Comparison of ENCODE assay signal across 12 cellular contexts in genomic region chr3:28835751-28836150, GRCh38.
DNase-seq lines count a peak whose midpoint lies in the region; ATAC-seq lines count a peak whose summit lies in the region.
"Had no signal": no experiment of that assay in that cellular context is flagged by ENCODE, and none has a peak within 500 bp of the region (broad histone marks: within the 10 kb centered on the region; RNA-seq: fewer than 3 reads in every experiment).

No MANE protein-coding gene starts in this region.

- no peak overlapping the region for H3K27ac Mint-ChIP-seq in stimulated activated memory B cell treated with anti-CD40 and anti-IgM and Interleukin-4, amounts not matched to agents 10 μg/mL and 1 μg/mL and 100 μg/mL, for 72 hours
- no peak overlapping the region for H3K27ac Mint-ChIP-seq in activated T-helper 2 cell treated with anti-CD3 and anti-CD28 coated beads, Interferon-gamma antibody, Interleukin-2, Interleukin-4, amounts not matched to agents 10 μg/mL and 5 μg/mL and 100 μg/mL, durations not matched to agents 14 hours and 24 hours and 36 hours
- H3K27ac Mint-ChIP-seq: activated naive CD4-positive, alpha-beta T cell treated with anti-CD3 and anti-CD28 coated beads, Interleukin-2, amount 50 U/mL, for 24 hours had no signal

- intact Hi-C loops in activated T-helper 2 cell treated with anti-CD3 and anti-CD28 coated beads, Interferon-gamma antibody, Interleukin-2, Interleukin-4, amounts not matched to agents 10 μg/mL and 5 μg/mL and 100 μg/mL, durations not matched to agents 14 hours and 24 hours and 36 hours (cut with micrococcal nuclease) = no loop called here

- H3K4me1 Mint-ChIP-seq in stimulated activated memory B cell treated with anti-CD40 and anti-IgM and Interleukin-4, amounts not matched to agents 10 μg/mL and 1 μg/mL and 100 μg/mL, for 72 hours = no peaks in the 10 kb centered on the region
- H3K4me1 Mint-ChIP-seq in activated T-helper 2 cell treated with anti-CD3 and anti-CD28 coated beads, Interferon-gamma antibody, Interleukin-2, Interleukin-4, amounts not matched to agents 10 μg/mL and 5 μg/mL and 100 μg/mL, durations not matched to agents 14 hours and 24 hours and 36 hours (ENCODE audit: low read depth) = peaks cover 18% of the 10 kb centered on the region
- H3K4me1 Mint-ChIP-seq: activated naive CD4-positive, alpha-beta T cell treated with anti-CD3 and anti-CD28 coated beads, Interleukin-2, amount 50 U/mL, for 24 hours had no signal

- DNase-seq in NCI-H2196 (lab: John Stamatoyannopoulos, UW; ENCODE audit: unreplicated experiment) = peak; percentile 26
- no peak for DNase-seq in NCI-H2196 treated with DMSO at 0.1 percent for 48 hours (lab: John Stamatoyannopoulos, UW; ENCODE audit: unreplicated experiment)
- peak; percentile 31 for DNase-seq in T1000 (lab: John Stamatoyannopoulos, UW)
- peak; percentile 46 for DNase-seq in iPS-NIHi7 (ENCODE audit: extremely low spot score)
- DNase-seq in NCI-H1436 (lab: John Stamatoyannopoulos, UW) = no peak
- DNase-seq in HCEC 1CT = no peak
- DNase-seq in activated T-helper 2 cell treated with anti-CD3 and anti-CD28 coated beads, Interferon-gamma antibody, Interleukin-2, Interleukin-4, amounts not matched to agents 10 μg/mL and 5 μg/mL and 100 μg/mL, durations not matched to agents 14 hours and 24 hours and 36 hours (ENCODE audit: low spot score) = no peak
- DNase-seq: dermis blood vessel endothelial cell, OCI-M1 had no signal

- H3K4me3 Mint-ChIP-seq in stimulated activated memory B cell treated with anti-CD40 and anti-IgM and Interleukin-4, amounts not matched to agents 10 μg/mL and 1 μg/mL and 100 μg/mL, for 72 hours = no peak overlapping the region
- H3K4me3 Mint-ChIP-seq in activated T-helper 2 cell treated with anti-CD3 and anti-CD28 coated beads, Interferon-gamma antibody, Interleukin-2, Interleukin-4, amounts not matched to agents 10 μg/mL and 5 μg/mL and 100 μg/mL, durations not matched to agents 14 hours and 24 hours and 36 hours (ENCODE audit: low read depth) = no peak overlapping the region
- H3K4me3 Mint-ChIP-seq: activated naive CD4-positive, alpha-beta T cell treated with anti-CD3 and anti-CD28 coated beads, Interleukin-2, amount 50 U/mL, for 24 hours had no signal

- peak; percentile 47 for ATAC-seq in stimulated activated memory B cell treated with anti-CD40 and anti-IgM and Interleukin-4, amounts not matched to agents 10 μg/mL and 1 μg/mL and 100 μg/mL, for 72 hours
- ATAC-seq: gastroesophageal sphincter had no signal

- H3K9me3 Mint-ChIP-seq in stimulated activated memory B cell treated with anti-CD40 and anti-IgM and Interleukin-4, amounts not matched to agents 10 μg/mL and 1 μg/mL and 100 μg/mL, for 72 hours = no peaks in the 10 kb centered on the region
- peaks cover 10% of the 10 kb centered on the region for H3K9me3 Mint-ChIP-seq in activated T-helper 2 cell treated with anti-CD3 and anti-CD28 coated beads, Interferon-gamma antibody, Interleukin-2, Interleukin-4, amounts not matched to agents 10 μg/mL and 5 μg/mL and 100 μg/mL, durations not matched to agents 14 hours and 24 hours and 36 hours
- H3K9me3 Mint-ChIP-seq: activated naive CD4-positive, alpha-beta T cell treated with anti-CD3 and anti-CD28 coated beads, Interleukin-2, amount 50 U/mL, for 24 hours had no signal

- no peaks in the 10 kb centered on the region for H3K36me3 Mint-ChIP-seq in stimulated activated memory B cell treated with anti-CD40 and anti-IgM and Interleukin-4, amounts not matched to agents 10 μg/mL and 1 μg/mL and 100 μg/mL, for 72 hours
- no peaks in the 10 kb centered on the region for H3K36me3 Mint-ChIP-seq in activated T-helper 2 cell treated with anti-CD3 and anti-CD28 coated beads, Interferon-gamma antibody, Interleukin-2, Interleukin-4, amounts not matched to agents 10 μg/mL and 5 μg/mL and 100 μg/mL, durations not matched to agents 14 hours and 24 hours and 36 hours (ENCODE audit: low read depth)
- H3K36me3 Mint-ChIP-seq: activated naive CD4-positive, alpha-beta T cell treated with anti-CD3 and anti-CD28 coated beads, Interleukin-2, amount 50 U/mL, for 24 hours had no signal

- no peaks in the 10 kb centered on the region for H3K27me3 Mint-ChIP-seq in stimulated activated memory B cell treated with anti-CD40 and anti-IgM and Interleukin-4, amounts not matched to agents 10 μg/mL and 1 μg/mL and 100 μg/mL, for 72 hours
- peaks cover 2% of the 10 kb centered on the region for H3K27me3 Mint-ChIP-seq in activated T-helper 2 cell treated with anti-CD3 and anti-CD28 coated beads, Interferon-gamma antibody, Interleukin-2, Interleukin-4, amounts not matched to agents 10 μg/mL and 5 μg/mL and 100 μg/mL, durations not matched to agents 14 hours and 24 hours and 36 hours (ENCODE audit: low read depth)

Comparison
In these comparisons a context has a peak if more than half of its experiments do, and no peak if none do; other contexts are left out.
1. DNase-seq: peak in NCI-H2196 (single experiment), T1000 (single experiment) and iPS-NIHi7 (single experiment); none in NCI-H2196 treated with DMSO at 0.1 percent for 48 hours (single experiment), NCI-H1436 (single experiment), HCEC 1CT (single experiment) and activated T-helper 2 cell treated with anti-CD3 and anti-CD28 coated beads, Interferon-gamma antibody, Interleukin-2, Interleukin-4, amounts not matched to agents 10 μg/mL and 5 μg/mL and 100 μg/mL, durations not matched to agents 14 hours and 24 hours and 36 hours (single experiment).